In genomic region chr3:139534444-139534812, GRCh38 we compare ENCODE assay signal across 8 cellular contexts. TPM values are rescaled to one million over a fixed set of nuclear protein-coding genes. Genes with fewer than 3 reads are reported as not detected.
DNase-seq lines count a peak whose midpoint lies in the region; ATAC-seq and TF ChIP-seq lines count a peak whose summit lies in the region.

No MANE protein-coding gene starts in this region.

- H3K9me3 ChIP-seq in lung (ENCODE audit: control insufficient read depth in 2 of 2, insufficient read depth in 1 of 2, low read length in 1 of 2) (no peaks in the 10 kb centered on the region), OCI-LY7 (ENCODE audit: low read length) (no peaks in the 10 kb centered on the region)
- H3K9me3 ChIP-seq in CD4-positive, alpha-beta T cell (ENCODE audit: control insufficient read depth, low read length), result no peaks in the 10 kb centered on the region
- H3K9me3 ChIP-seq in naive thymus-derived CD4-positive, alpha-beta T cell (ENCODE audit: control insufficient read depth in 2 of 3, low read length in 3 of 3), result no peaks in the 10 kb centered on the region

- H3K4me2 ChIP-seq in OCI-LY7 (ENCODE audit: low read length), result no peak overlapping the region

- no peaks in the 10 kb centered on the region for H3K79me2 ChIP-seq in OCI-LY7 (ENCODE audit: insufficient read depth, low read depth, low read length)

- H3K4me1 Mint-ChIP-seq in CD4-positive, alpha-beta T cell (ENCODE audit: low read depth), result no peaks in the 10 kb centered on the region
- peaks cover 0 to 7% (median 5%) of the 10 kb centered on the region in 7 donors for H3K4me1 Mint-ChIP-seq in naive thymus-derived CD4-positive, alpha-beta T cell

- CTCF ChIA-PET in OCI-LY7 (lab: Charles Lee; ENCODE audit: unreplicated experiment), result no interaction called here
- CTCF ChIA-PET in CD4-positive, alpha-beta T cell (lab: Charles Lee), result no interaction called here
- CTCF ChIA-PET in naive thymus-derived CD4-positive, alpha-beta T cell (lab: Charles Lee), result no interaction called here

- no peaks in the 10 kb centered on the region for H3K36me3 Mint-ChIP-seq in CD4-positive, alpha-beta T cell (ENCODE audit: low read depth)
- H3K36me3 Mint-ChIP-seq in naive thymus-derived CD4-positive, alpha-beta T cell, result no peaks in the 10 kb centered on the region

- H3K9me2 ChIP-seq in OCI-LY7 (ENCODE audit: insufficient read depth, low read length), result no peaks in the 10 kb centered on the region

- peaks cover 29% of the 10 kb centered on the region for H3K27me3 Mint-ChIP-seq in CD4-positive, alpha-beta T cell
- H3K27me3 Mint-ChIP-seq in naive thymus-derived CD4-positive, alpha-beta T cell, result peaks cover 11 to 33% (median 27%) of the 10 kb centered on the region in 5 donors

- 93 to 96% methylated on average over 1 of the region's 1 CpG for WGBS in lung, 2 donors

- TF ChIP-seq CTCF in lung (IDR thresholded peaks at IDR 0.05; ENCODE audit: control extremely low read depth, extremely low read depth) (no peak), OCI-LY7 (conservative IDR thresholded peaks at IDR 0.05; ENCODE audit: low read length) (no peak)
- no peak for TF ChIP-seq CTCF in CD4-positive, alpha-beta T cell (IDR thresholded peaks at IDR 0.05)

- H3K4me1 ChIP-seq in lung (ENCODE audit: control insufficient read depth in 2 of 2, insufficient read depth in 2 of 2, low read length in 2 of 2) (peaks cover 3 to 12% of the 10 kb centered on the region in 2 donors), OCI-LY7 (ENCODE audit: insufficient read depth, low read length, poor library complexity, severe bottlenecking) (no peaks in the 10 kb centered on the region)
- H3K4me1 ChIP-seq in naive thymus-derived CD4-positive, alpha-beta T cell (ENCODE audit: control insufficient read depth in 2 of 2, insufficient read depth in 2 of 2, low read length in 2 of 2), result no peaks in the 10 kb centered on the region

- H2AFZ ChIP-seq in OCI-LY7 (ENCODE audit: low read length), result no peak overlapping the region

- POLR2A ChIA-PET in OCI-LY7 (lab: Charles Lee), result interaction anchor here (0.6 to 0.8 kb wide), 2 partner anchors 10 to 13 kb away, joined by 3 read pairs; no protein-coding TSS in a partner anchor
- POLR2A ChIA-PET in CD4-positive, alpha-beta T cell (lab: Charles Lee), result no interaction called here
- POLR2A ChIA-PET in naive thymus-derived CD4-positive, alpha-beta T cell (lab: Charles Lee), result no interaction called here

- DNase-seq in LoVo (ENCODE audit: low spot score) (peak; percentile 63), lung (ENCODE audit: low spot score) (no peak), OCI-LY7 (ENCODE audit: low spot score) (no peak)
- no peak for DNase-seq in CD4-positive, alpha-beta T cell
- no peak for DNase-seq in naive thymus-derived CD4-positive, alpha-beta T cell
- DNase-seq in effector CD4-positive, alpha-beta T cell, result no peak

- H3K27me3 ChIP-seq in lung (ENCODE audit: control insufficient read depth, insufficient read depth), result no peaks in the 10 kb centered on the region
- peaks cover 15% of the 10 kb centered on the region for H3K27me3 ChIP-seq in CD4-positive, alpha-beta T cell (ENCODE audit: control insufficient read depth, insufficient read depth, low read length)
- no peaks in the 10 kb centered on the region for H3K27me3 ChIP-seq in naive thymus-derived CD4-positive, alpha-beta T cell (ENCODE audit: control insufficient read depth in 2 of 2, insufficient read depth in 2 of 2, low read length in 2 of 2)

- H3K36me3 ChIP-seq in lung (ENCODE audit: control insufficient read depth in 2 of 2, insufficient read depth in 2 of 2, low read length in 2 of 2) (no peaks in the 10 kb centered on the region), OCI-LY7 (ENCODE audit: insufficient read depth, low read length) (no peaks in the 10 kb centered on the region)
- no peaks in the 10 kb centered on the region for H3K36me3 ChIP-seq in naive thymus-derived CD4-positive, alpha-beta T cell (ENCODE audit: control insufficient read depth in 2 of 3, insufficient read depth in 3 of 3, low read length in 3 of 3)

- H3K27ac Mint-ChIP-seq in CD4-positive, alpha-beta T cell, result no peak overlapping the region
- H3K27ac Mint-ChIP-seq in naive thymus-derived CD4-positive, alpha-beta T cell, result no peak overlapping the region

- ATAC-seq in GM21367 (IDR thresholded peaks at IDR 0.05; ENCODE audit: unreplicated experiment) (peak; percentile 73), lung (ENCODE audit: insufficient read depth, low FRiP score) (no peak)
- ATAC-seq in CD4-positive, alpha-beta T cell (ENCODE audit: poor library complexity), result no peak
- no peak for ATAC-seq in naive thymus-derived CD4-positive, alpha-beta T cell

- H3K4me3 ChIP-seq in lung (no peak overlapping the region), OCI-LY7 (ENCODE audit: low read depth, low read length, poor library complexity, severe bottlenecking) (no peak overlapping the region)
- H3K4me3 ChIP-seq in naive thymus-derived CD4-positive, alpha-beta T cell (ENCODE audit: low read length), result no peak overlapping the region

- BruUV-seq in OCI-LY7 (replicated peaks; lab: Mats Ljungman, UMichigan), result no TSS peak

- H4K20me1 ChIP-seq in OCI-LY7 (ENCODE audit: insufficient read depth, low read length), result no peaks in the 10 kb centered on the region

- intact Hi-C loops in OCI-LY7 (cut with micrococcal nuclease; ENCODE audit: unreplicated experiment), result no loop called here
- intact Hi-C loops in CD4-positive, alpha-beta T cell (cut with DNase I, micrococcal nuclease), result no loop called here
- intact Hi-C loops in naive thymus-derived CD4-positive, alpha-beta T cell (cut with micrococcal nuclease), result no loop called here

- no peak overlapping the region for H3K4me3 Mint-ChIP-seq in CD4-positive, alpha-beta T cell
- no peak overlapping the region for H3K4me3 Mint-ChIP-seq in naive thymus-derived CD4-positive, alpha-beta T cell

- H3K9me3 Mint-ChIP-seq in CD4-positive, alpha-beta T cell, result no peaks in the 10 kb centered on the region
- no peaks in the 10 kb centered on the region for H3K9me3 Mint-ChIP-seq in naive thymus-derived CD4-positive, alpha-beta T cell

- H3K27ac ChIP-seq in angular gyrus (ENCODE audit: low read depth, low read length) (peak overlapping the region; percentile 74), lung (ENCODE audit: low read depth in 1 of 2, low read length in 1 of 2) (peak overlapping the region; percentile 34 to 64), OCI-LY7 (ENCODE audit: low read depth, low read length, poor library complexity, severe bottlenecking) (no peak overlapping the region)
- no peak overlapping the region for H3K27ac ChIP-seq in CD4-positive, alpha-beta T cell (ENCODE audit: low read depth, low read length)
- no peak overlapping the region for H3K27ac ChIP-seq in naive thymus-derived CD4-positive, alpha-beta T cell (ENCODE audit: low read depth, low read length)

RNA-seq across cellular contexts. Expression of gene RBP1, which starts 5.1 kb away (rescaled TPM):
- total RNA-seq in lung (10 to 100 TPM; 13.7 to 53.0 TPM), OCI-LY7 (2022) (not detected in 2 replicates)
- polyA plus RNA-seq in lung, result 10 to 100 TPM in 1 of 2 donors, 1 to 10 TPM in 1; 8.5 to 20.8 TPM
- not detected in 2 replicates for total RNA-seq in OCI-LY7 (2014; rRNA removed; shearing (Covaris generic))
- not detected for total RNA-seq in CD4-positive, alpha-beta T cell
- not detected for total RNA-seq in naive thymus-derived CD4-positive, alpha-beta T cell
- polyA plus RNA-seq in naive thymus-derived CD4-positive, alpha-beta T cell, result not detected

RNA-seq across cellular contexts. Expression of gene RBP2, which starts 58.1 kb away (rescaled TPM):
- total RNA-seq in lung, result 1 to 10 TPM in 1 of 2 donors, not detected in 1; 1.1 TPM
- polyA plus RNA-seq in lung, result 1 to 10 TPM in 1 of 2 donors, under 1 TPM in 1; 0.33 to 1.3 TPM
- total RNA-seq in OCI-LY7 (2014; rRNA removed; shearing (Covaris generic)), result not detected in 2 replicates
- total RNA-seq in OCI-LY7 (2022), result not detected in 2 replicates
- total RNA-seq in CD4-positive, alpha-beta T cell, result not detected
- total RNA-seq in naive thymus-derived CD4-positive, alpha-beta T cell, result not detected
- polyA plus RNA-seq in naive thymus-derived CD4-positive, alpha-beta T cell, result not detected

Comparison
In these comparisons a context has a peak if more than half of its experiments do, and no peak if none do; other contexts are left out.
1. H3K27ac ChIP-seq: peak in angular gyrus (single experiment) and lung (2 of 2); none in OCI-LY7 (single experiment), CD4-positive, alpha-beta T cell (single experiment) and naive thymus-derived CD4-positive, alpha-beta T cell (single experiment).
2. RNA of gene RBP1, which starts 5.1 kb away (total RNA-seq): 13.7 to 53.0 TPM in lung; not detected in OCI-LY7, not detected in CD4-positive, alpha-beta T cell and not detected in naive thymus-derived CD4-positive, alpha-beta T cell; every median in the first group is over 4 times any median in the second.